In the genomic region with DNA sequence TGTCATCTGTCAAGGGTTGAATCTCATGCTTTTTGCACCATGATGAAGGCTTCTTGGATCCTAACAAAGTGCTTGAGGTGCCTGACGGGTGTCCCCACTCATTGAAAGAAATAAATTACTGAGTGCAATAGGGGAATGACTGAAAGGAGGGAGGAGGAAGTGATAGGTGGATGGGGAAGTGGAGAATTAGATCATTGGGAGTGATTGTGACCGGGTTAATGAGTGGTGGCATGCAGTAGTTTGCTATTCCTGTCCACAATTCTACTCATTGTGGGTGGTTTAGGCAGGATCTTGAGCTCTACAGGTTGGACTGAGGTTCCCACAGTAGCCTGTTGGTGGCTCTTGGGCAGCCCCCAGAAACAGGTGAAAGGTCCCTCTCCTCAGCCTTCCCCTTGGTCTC, we compare ENCODE assay signal across 1 cellular context.
A peak's percentile ranks its signal among the peaks of the same experiment; 100 is the strongest.
TF ChIP-seq lines count a peak whose summit lies in the region.

No MANE protein-coding gene starts in this region.

TF ChIP-seq in GM12878, 131 proteins besides CTCF, POLR2A, EP300 and RAD21:
- TF ChIP-seq, protein P1, sequence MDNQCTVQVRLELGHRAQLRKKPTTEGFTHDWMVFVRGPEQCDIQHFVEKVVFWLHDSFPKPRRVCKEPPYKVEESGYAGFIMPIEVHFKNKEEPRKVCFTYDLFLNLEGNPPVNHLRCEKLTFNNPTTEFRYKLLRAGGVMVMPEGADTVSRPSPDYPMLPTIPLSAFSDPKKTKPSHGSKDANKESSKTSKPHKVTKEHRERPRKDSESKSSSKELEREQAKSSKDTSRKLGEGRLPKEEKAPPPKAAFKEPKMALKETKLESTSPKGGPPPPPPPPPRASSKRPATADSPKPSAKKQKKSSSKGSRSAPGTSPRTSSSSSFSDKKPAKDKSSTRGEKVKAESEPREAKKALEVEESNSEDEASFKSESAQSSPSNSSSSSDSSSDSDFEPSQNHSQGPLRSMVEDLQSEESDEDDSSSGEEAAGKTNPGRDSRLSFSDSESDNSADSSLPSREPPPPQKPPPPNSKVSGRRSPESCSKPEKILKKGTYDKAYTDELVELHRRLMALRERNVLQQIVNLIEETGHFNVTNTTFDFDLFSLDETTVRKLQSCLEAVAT (IDR thresholded peaks at IDR 0.05): no peak
- 0 out of 2 replicates have a peak, but pooled peaks have one; percentile 27 for TF ChIP-seq SPI1 (IDR thresholded peaks at IDR 0.05; ENCODE audit: borderline replicate concordance, insufficient read depth, low read depth, low read length)
